Comparison of ENCODE assay signal across 11 cellular contexts in genomic region chr12:69243099-69244084, GRCh38. TPM values are rescaled to one million over a fixed set of nuclear protein-coding genes. Genes with fewer than 3 reads are reported as not detected.
DNase-seq lines count a peak whose midpoint lies in the region; ATAC-seq, FAIRE-seq and TF ChIP-seq lines count a peak whose summit lies in the region.
"Had no signal": no experiment of that assay in that cellular context is flagged by ENCODE, and none has a peak within 500 bp of the region (broad histone marks: within the 10 kb centered on the region; RNA-seq: fewer than 3 reads in every experiment).

No MANE protein-coding gene starts in this region.

- peaks cover 83% of the 10 kb centered on the region for H4K20me1 ChIP-seq in hepatocyte (ENCODE audit: insufficient read depth, poor library complexity, severe bottlenecking)

- H3K9me2 ChIP-seq in hepatocyte (replicated peaks; ENCODE audit: insufficient read depth), result no peaks in the 10 kb centered on the region

- no peak for DNase-seq in GM18507 (ENCODE audit: extremely low spot score, insufficient read length, low read depth)
- no peak for DNase-seq in hepatocyte (ENCODE audit: low spot score)
- no peak for DNase-seq in NCI-H146 (lab: John Stamatoyannopoulos, UW)
- DNase-seq in NCI-H1417 (lab: John Stamatoyannopoulos, UW), result no peak
- DNase-seq in ovary, result no peak
- no peak for DNase-seq in anterior cingulate cortex (lab: John Stamatoyannopoulos, UW)
- DNase-seq: GOT3, right cardiac atrium, WERI-Rb-1 had no signal

- peaks cover 30% of the 10 kb centered on the region for H3K4me1 ChIP-seq in hepatocyte (ENCODE audit: insufficient read depth)
- H3K4me1 ChIP-seq in ovary (ENCODE audit: insufficient read depth), result peaks cover 19% of the 10 kb centered on the region

- peaks cover 85% of the 10 kb centered on the region for H3K79me2 ChIP-seq in hepatocyte

- H2AFZ ChIP-seq in hepatocyte, result no peak overlapping the region

- intact Hi-C loops in ovary (cut with DNase I), result no loop called here

- TF ChIP-seq CTCF in hepatocyte (IDR thresholded peaks at IDR 0.05; ENCODE audit: poor library complexity) (no peak), ovary (IDR thresholded peaks at IDR 0.05) (no peak)

- peak; percentile 18 for FAIRE-seq in GM18507 (lab: Jason Lieb, UNC)

- H3K9me3 ChIP-seq in hepatocyte (ENCODE audit: low read depth), result no peaks in the 10 kb centered on the region
- no peaks in the 10 kb centered on the region for H3K9me3 ChIP-seq in ovary

- H3K36me3 ChIP-seq in hepatocyte (replicated peaks; ENCODE audit: insufficient read depth, low read depth) (no peaks in the 10 kb centered on the region), ovary (no peaks in the 10 kb centered on the region)

- whole genome bisulfite sequencing in hepatocyte (ENCODE audit: low lambda C conversion rate, missing lambda C conversion rate), result 80% methylated on average over 7 of the region's 7 CpGs
- 74 to 81% (median 80%) methylated on average over 7 of the region's 7 CpGs for WGBS in ovary, 3 donors

- H3K4me3 ChIP-seq in hepatocyte (no peak overlapping the region), ovary (no peak overlapping the region)

- peak overlapping the region; percentile 84 for H3K4me2 ChIP-seq in hepatocyte

- H3K27ac ChIP-seq in hepatocyte (no peak overlapping the region), ovary (no peak overlapping the region)
- H3K27ac ChIP-seq: WERI-Rb-1 had no signal

- H3K27me3 ChIP-seq in hepatocyte, result no peaks in the 10 kb centered on the region
- H3K27me3 ChIP-seq in ovary, result no peaks in the 10 kb centered on the region

- TF ChIP-seq POLR2A in ovary (IDR thresholded peaks at IDR 0.05), result no peak

- TF ChIP-seq EP300 in ovary (IDR thresholded peaks at IDR 0.05), result no peak

- ATAC-seq in GM21526 (IDR thresholded peaks at IDR 0.05; ENCODE audit: low FRiP score, unreplicated experiment) (peak; percentile 50), HG03571 (IDR thresholded peaks at IDR 0.05; ENCODE audit: unreplicated experiment) (peak; percentile 37)
- ATAC-seq: right cardiac atrium had no signal

RNA-seq across cellular contexts. Expression of gene CPSF6, which starts 4.0 kb away (rescaled TPM):
- total RNA-seq in hepatocyte, result 37.4 and 40.1 TPM in 2 replicates
- 44.5 and 48.3 TPM in 2 replicates for polyA plus RNA-seq in hepatocyte
- 10 to 100 TPM; 46.2 to 98.0 (median 74.2) TPM for total RNA-seq in ovary
- 10 to 100 TPM; 24.7 to 42.0 TPM for polyA plus RNA-seq in ovary
